In genomic region chr10:104209575-104210198, GRCh38 we compare ENCODE assay signal across 9 cellular contexts. TPM values are rescaled to one million over a fixed set of nuclear protein-coding genes. Genes with fewer than 3 reads are reported as not detected.
A peak's percentile ranks its signal among the peaks of the same experiment; 100 is the strongest.
DNase-seq lines count a peak whose midpoint lies in the region; ATAC-seq and TF ChIP-seq lines count a peak whose summit lies in the region.
"Had no signal": no experiment of that assay in that cellular context is flagged by ENCODE, and none has a peak within 500 bp of the region (broad histone marks: within the 10 kb centered on the region; RNA-seq: fewer than 3 reads in every experiment).

No MANE protein-coding gene starts in this region.

- H3T11ph ChIP-seq in H9 (ENCODE audit: low read length): no peak overlapping the region

- H3K36me3 ChIP-seq in NT2/D1 (ENCODE audit: insufficient read depth, insufficient read length, low read length): no peaks in the 10 kb centered on the region
- H3K36me3 ChIP-seq in spleen: no peaks in the 10 kb centered on the region

- DNase-seq in CMK (ENCODE audit: low read depth) (peak; percentile 21), H9 (peak; percentile 49), NT2/D1 (ENCODE audit: low read depth, low spot score) (peak; percentile 32), anterior cingulate cortex (lab: John Stamatoyannopoulos, UW) (peak in 36 of 58 donors; percentile 0 to 54 (median 24)), hepatic stellate cell (ENCODE audit: low spot score) (peak; percentile 31), spleen (no peak)

- no peaks in the 10 kb centered on the region for H4K20me1 ChIP-seq in H9 (ENCODE audit: control insufficient read depth, insufficient read depth, insufficient read length)

- H3K9me3 Mint-ChIP-seq in H9: no peaks in the 10 kb centered on the region

- H4K5ac ChIP-seq in H9 (ENCODE audit: insufficient read length, low read depth, low read length): no peak overlapping the region

- H3K4me2 ChIP-seq in H9 (ENCODE audit: insufficient read depth, insufficient read length, low read length): no peak overlapping the region

- peaks cover 2% of the 10 kb centered on the region for H3K23me2 ChIP-seq in H9 (ENCODE audit: insufficient read length, low read depth, low read length, poor library complexity, severe bottlenecking)

- H3K27me3 Mint-ChIP-seq in H9 (ENCODE audit: low read depth): no peaks in the 10 kb centered on the region; the same call in 1 of the 2 replicates

- intact Hi-C loops in spleen (cut with DNase I; ENCODE audit: low total_unique reads): loop anchor here (2.0 kb wide), 1 partner anchor 321 kb away; no protein-coding TSS in a partner anchor

- H3K27ac ChIP-seq in H9 (ENCODE audit: insufficient read length, low read depth, low read length) (no peak overlapping the region), spleen (no peak overlapping the region)
- H3K27ac ChIP-seq: SK-N-MC had no signal

- no peak overlapping the region for H3K14ac ChIP-seq in H9 (ENCODE audit: insufficient read depth, low read length)

- no peaks in the 10 kb centered on the region for H3K4me1 Mint-ChIP-seq in H9

- no peaks in the 10 kb centered on the region for H3K79me2 ChIP-seq in H9 (ENCODE audit: insufficient read depth, low read length)

- no peak overlapping the region for H4K91ac ChIP-seq in H9 (ENCODE audit: insufficient read length, low read depth, low read length)

- TF ChIP-seq POLR2A in spleen (IDR thresholded peaks at IDR 0.05): no peak

- no peak overlapping the region for H4K8ac ChIP-seq in H9 (replicated peaks; ENCODE audit: insufficient read length, low read depth, low read length)

- no peak overlapping the region for H3K27ac Mint-ChIP-seq in H9

- no peak overlapping the region for H3K4ac ChIP-seq in H9 (ENCODE audit: low read depth, low read length)

- no peak overlapping the region for H3K18ac ChIP-seq in H9 (ENCODE audit: insufficient read length, low read depth, low read length)

- TF ChIP-seq CTCF in H9 (conservative IDR thresholded peaks at IDR 0.05) (peak; percentile 77), spleen (IDR thresholded peaks at IDR 0.05 in 8 of 11, conservative IDR thresholded peaks at IDR 0.05 in 3 of 11) (peak in 9 of 11 experiments; percentile 8 to 67 (median 50))

- no peaks in the 10 kb centered on the region for H3K36me3 Mint-ChIP-seq in H9 (ENCODE audit: insufficient read depth in 1 of 3, low read depth in 3 of 3)

- no peak overlapping the region for H2BK15ac ChIP-seq in H9 (ENCODE audit: low read depth, low read length)

- no peak overlapping the region for H2AFZ ChIP-seq in H9 (ENCODE audit: low read length)

- H3K27me3 ChIP-seq in H9 (ENCODE audit: insufficient read depth, low read length) (no peaks in the 10 kb centered on the region), NT2/D1 (ENCODE audit: insufficient read depth, insufficient read length) (no peaks in the 10 kb centered on the region), spleen (replicated peaks in 1 of 7) (peaks cover 0 to 1% (median 0%) of the 10 kb centered on the region in 7 donors)

- no CpG with 5 or more reads among the region's 2 CpGs for WGBS in H9 (ENCODE audit: extremely low coverage, insufficient read length, low lambda C conversion rate)
- whole genome bisulfite sequencing in spleen, 5 donors: 32 to 44% (median 39%) methylated on average over 2 of the region's 2 CpGs

- H3K4me3 ChIP-seq in NT2/D1 (ENCODE audit: insufficient read length, low read depth): no peak overlapping the region
- no peak overlapping the region for H3K4me3 ChIP-seq in spleen
- H3K4me3 ChIP-seq: SK-N-MC had no signal

- H3K4me3 Mint-ChIP-seq in H9: no peak overlapping the region

- no peaks in the 10 kb centered on the region for H3K9me3 ChIP-seq in H9 (ENCODE audit: control insufficient read depth, low read depth, low read length)
- no peaks in the 10 kb centered on the region for H3K9me3 ChIP-seq in NT2/D1 (ENCODE audit: insufficient read depth, low read length)
- H3K9me3 ChIP-seq in spleen: no peaks in the 10 kb centered on the region

- H2BK20ac ChIP-seq in H9 (ENCODE audit: low read depth, low read length, poor library complexity, severe bottlenecking): no peak overlapping the region

- H3K9ac ChIP-seq in H9 (ENCODE audit: extremely low read depth, insufficient read length, low read length): no peak overlapping the region
- no peak overlapping the region for H3K9ac ChIP-seq in NT2/D1 (ENCODE audit: insufficient read length, low read depth)

- no peak overlapping the region for H3K56ac ChIP-seq in H9 (ENCODE audit: insufficient read length, low read depth, low read length)

- no peak overlapping the region for H2BK12ac ChIP-seq in H9 (ENCODE audit: insufficient read length, low read depth, low read length)

- H3K4me1 ChIP-seq in H9 (ENCODE audit: insufficient read depth, low read length): no peaks in the 10 kb centered on the region
- no peaks in the 10 kb centered on the region for H3K4me1 ChIP-seq in NT2/D1 (ENCODE audit: insufficient read depth, insufficient read length)
- no peaks in the 10 kb centered on the region for H3K4me1 ChIP-seq in spleen

- ATAC-seq in HG03097 (IDR thresholded peaks at IDR 0.05; ENCODE audit: low FRiP score, unreplicated experiment): no peak
- no peak for ATAC-seq in HG02571 (IDR thresholded peaks at IDR 0.05; ENCODE audit: unreplicated experiment)

- no peak overlapping the region for H2BK5ac ChIP-seq in H9 (ENCODE audit: insufficient read length, low read length)

- H3K23ac ChIP-seq in H9 (ENCODE audit: insufficient read length, low read depth, low read length): no peak overlapping the region

- no peaks in the 10 kb centered on the region for H3K79me1 ChIP-seq in H9 (ENCODE audit: insufficient read depth, low read depth, low read length, poor library complexity, severe bottlenecking)

- H2BK120ac ChIP-seq in H9 (ENCODE audit: low read depth, low read length, poor library complexity, severe bottlenecking): no peak overlapping the region

- no peak overlapping the region for H2AK5ac ChIP-seq in H9 (ENCODE audit: insufficient read length, low read length)

RNA-seq across cellular contexts. Expression of gene CFAP43, which starts 22.5 kb away (rescaled TPM):
- total RNA-seq in H9 (2021) (0.26 and 0.64 TPM in 2 replicates), spleen (1 to 10 TPM in 1 of 7 donors, under 1 TPM in 5, not detected in 1; 0.13 to 1.1 (median 0.30) TPM)
- under 1 TPM; 0.17 to 0.30 (median 0.22) TPM for polyA plus RNA-seq in spleen

RNA-seq across cellular contexts. Expression of gene GSTO1, which starts 45.0 kb away (rescaled TPM):
- 114 and 116 TPM in 2 replicates for total RNA-seq in H9 (2021)
- total RNA-seq in spleen: 100 to 1,000 TPM in 1 of 7 donors, 10 to 100 TPM in 6; 64.4 to 104 (median 81.7) TPM
- 100 to 1,000 TPM in 2 of 3 donors, 10 to 100 TPM in 1; 88.1 to 157 (median 131) TPM for polyA plus RNA-seq in spleen

RNA-seq across cellular contexts. Expression of gene GSTO2, which starts 59.3 kb away (rescaled TPM):
- total RNA-seq in H9 (2021): 12.0 and 14.5 TPM in 2 replicates
- total RNA-seq in spleen: 1 to 10 TPM in 1 of 7 donors, under 1 TPM in 6; 0.32 to 1.4 (median 0.77) TPM
- polyA plus RNA-seq in spleen: under 1 TPM; 0.91 to 0.99 (median 0.91) TPM
